17 cellular contexts compared by ENCODE assay signal in genomic region chr19:32662186-32662585, GRCh38. TPM values are rescaled to one million over a fixed set of nuclear protein-coding genes. Genes with fewer than 3 reads are reported as not detected.
DNase-seq lines count a peak whose midpoint lies in the region; ATAC-seq and TF ChIP-seq lines count a peak whose summit lies in the region.
"Had no signal": no experiment of that assay in that cellular context is flagged by ENCODE, and none has a peak within 500 bp of the region (broad histone marks: within the 10 kb centered on the region; RNA-seq: fewer than 3 reads in every experiment).

No MANE protein-coding gene starts in this region.

- H3K27ac ChIP-seq in CD4-positive, alpha-beta memory T cell (ENCODE audit: low read depth, low read length), result no peak overlapping the region
- H3K27ac ChIP-seq: cardiac muscle cell, stomach had no signal

- intact Hi-C loops in CD4-positive, alpha-beta memory T cell (cut with micrococcal nuclease), result no loop called here

- H3K36me3 Mint-ChIP-seq in CD4-positive, alpha-beta memory T cell, result peaks cover 3 to 21% of the 10 kb centered on the region in 2 donors

- TF ChIP-seq CTCF in epithelial cell of esophagus (IDR thresholded peaks at IDR 0.05; ENCODE audit: insufficient read depth, low read depth, low read length, missing control alignments), result no peak

- ATAC-seq in stimulated activated naive CD8-positive, alpha-beta T cell treated with anti-CD3 and anti-CD28 coated beads, Interleukin-15, Interleukin-2, amounts not matched to agents 100 U/mL and 50 U/mL, for 24 hours, result peak; percentile 57
- no peak for ATAC-seq in stimulated activated naive CD8-positive, alpha-beta T cell treated with anti-CD3 and anti-CD28 coated beads, Interleukin-15, amount 100 ng/mL, for 72 hours
- ATAC-seq in HG03108 (IDR thresholded peaks at IDR 0.05; ENCODE audit: unreplicated experiment) (no peak), HG02623 (IDR thresholded peaks at IDR 0.05; ENCODE audit: unreplicated experiment) (no peak)
- ATAC-seq: activated CD4-positive, CD25-positive, alpha-beta regulatory T cell treated with anti-CD3 and anti-CD28 coated beads, Interleukin-2, amount 50 U/mL, for 24 hours had no signal

- no peaks in the 10 kb centered on the region for H3K9me3 ChIP-seq in CD4-positive, alpha-beta memory T cell (ENCODE audit: control insufficient read depth in 1 of 2, low read length in 2 of 2)
- H3K9me3 ChIP-seq: stomach had no signal

- no peaks in the 10 kb centered on the region for H3K4me1 ChIP-seq in CD4-positive, alpha-beta memory T cell (ENCODE audit: insufficient read depth, low read length)

- no peaks in the 10 kb centered on the region for H3K9me3 Mint-ChIP-seq in stimulated activated naive CD8-positive, alpha-beta T cell treated with anti-CD3 and anti-CD28 coated beads, Interleukin-15, amount 100 ng/mL, for 72 hours
- H3K9me3 Mint-ChIP-seq in CD4-positive, alpha-beta memory T cell, result no peaks in the 10 kb centered on the region
- H3K9me3 Mint-ChIP-seq: H9 had no signal

- peaks cover 12% of the 10 kb centered on the region for H3K36me3 ChIP-seq in CD4-positive, alpha-beta memory T cell (ENCODE audit: insufficient read depth, low read length)
- H3K36me3 ChIP-seq: cardiac muscle cell had no signal

- no peak for DNase-seq in stimulated activated naive CD8-positive, alpha-beta T cell treated with anti-CD3 and anti-CD28 coated beads, Interleukin-15, Interleukin-2, amounts not matched to agents 100 U/mL and 50 U/mL, for 24 hours
- no peak for DNase-seq in stimulated activated naive CD8-positive, alpha-beta T cell treated with anti-CD3 and anti-CD28 coated beads, Interleukin-15, amount 100 ng/mL, for 72 hours
- DNase-seq in OCI-M1 (lab: John Stamatoyannopoulos, UW), result peak; percentile 82
- DNase-seq in epithelial cell of esophagus (ENCODE audit: low read depth), result peak; percentile 28
- DNase-seq in RPMI8226, result no peak
- DNase-seq in CD4-positive, alpha-beta memory T cell, result no peak
- DNase-seq: H9; NCI-H1436 treated with DMSO at 0.1 percent for 48 hours; NCI-H510A treated with DMSO at 0.1 percent for 48 hours; SHP77; stimulated activated CD4-positive, alpha-beta T cell treated with anti-CD3 and anti-CD28 coated beads, Interleukin-2, amount 100 ng/mL, for 48 hours; stomach had no signal

- no peak overlapping the region for H3K4me3 ChIP-seq in epithelial cell of esophagus (ENCODE audit: low read length)
- H3K4me3 ChIP-seq in CD4-positive, alpha-beta memory T cell (ENCODE audit: low read length in 2 of 2), result no peak overlapping the region
- H3K4me3 ChIP-seq: cardiac muscle cell, stomach had no signal

- no peaks in the 10 kb centered on the region for H3K27me3 Mint-ChIP-seq in stimulated activated naive CD8-positive, alpha-beta T cell treated with anti-CD3 and anti-CD28 coated beads, Interleukin-15, amount 100 ng/mL, for 72 hours
- H3K27me3 Mint-ChIP-seq in CD4-positive, alpha-beta memory T cell, result no peaks in the 10 kb centered on the region

- H3K27me3 ChIP-seq in CD4-positive, alpha-beta memory T cell (ENCODE audit: insufficient read depth, low read length), result no peaks in the 10 kb centered on the region
- H3K27me3 ChIP-seq: cardiac muscle cell, stomach had no signal

- H3K4me1 Mint-ChIP-seq in stimulated activated naive CD8-positive, alpha-beta T cell treated with anti-CD3 and anti-CD28 coated beads, Interleukin-15, amount 100 ng/mL, for 72 hours, result peaks cover 13% of the 10 kb centered on the region
- H3K4me1 Mint-ChIP-seq in CD4-positive, alpha-beta memory T cell, result peaks cover 0 to 4% (median 4%) of the 10 kb centered on the region in 4 donors
- H3K4me1 Mint-ChIP-seq: H9 had no signal

- H3K4me3 Mint-ChIP-seq in stimulated activated naive CD8-positive, alpha-beta T cell treated with anti-CD3 and anti-CD28 coated beads, Interleukin-15, amount 100 ng/mL, for 72 hours, result no peak overlapping the region
- no peak overlapping the region for H3K4me3 Mint-ChIP-seq in CD4-positive, alpha-beta memory T cell
- H3K4me3 Mint-ChIP-seq: H9 had no signal

- POLR2A ChIA-PET in CD4-positive, alpha-beta memory T cell (lab: Charles Lee; ENCODE audit: partially characterized antibody), result no interaction called here

- CTCF ChIA-PET in CD4-positive, alpha-beta memory T cell (lab: Charles Lee; ENCODE audit: partially characterized antibody), result no interaction called here

- no peak overlapping the region for H3K27ac Mint-ChIP-seq in stimulated activated naive CD8-positive, alpha-beta T cell treated with anti-CD3 and anti-CD28 coated beads, Interleukin-15, amount 100 ng/mL, for 72 hours
- H3K27ac Mint-ChIP-seq in CD4-positive, alpha-beta memory T cell, result peak overlapping the region in 2 of 7 donors; percentile 15 to 37

RNA-seq across cellular contexts. Expression of gene ANKRD27, which starts 12.8 kb away (rescaled TPM):
- total RNA-seq in CD4-positive, alpha-beta memory T cell, result 10 to 100 TPM; 49.6 to 51.2 TPM
- 10 to 100 TPM; 16.0 to 29.9 TPM for polyA plus RNA-seq in CD4-positive, alpha-beta memory T cell

RNA-seq across cellular contexts. Expression of gene RGS9BP, which starts 13.5 kb away (rescaled TPM):
- total RNA-seq in CD4-positive, alpha-beta memory T cell, result under 1 TPM; 0.52 to 0.89 TPM
- under 1 TPM; 0.08 to 0.25 TPM for polyA plus RNA-seq in CD4-positive, alpha-beta memory T cell
- polyA plus RNA-seq: cardiac muscle cell had no signal

RNA-seq across cellular contexts. Expression of gene NUDT19, which starts 29.4 kb away (rescaled TPM):
- total RNA-seq in CD4-positive, alpha-beta memory T cell, result 10 to 100 TPM; 10.5 to 10.6 TPM
- 1 to 10 TPM; 2.0 to 5.4 TPM for polyA plus RNA-seq in CD4-positive, alpha-beta memory T cell

RNA-seq across cellular contexts. Expression of gene TDRD12, which starts 57.4 kb away (rescaled TPM):
- total RNA-seq in CD4-positive, alpha-beta memory T cell, result 1 to 10 TPM in 1 of 2 experiments, under 1 TPM in 1; 0.93 to 1.9 TPM
- polyA plus RNA-seq in CD4-positive, alpha-beta memory T cell, result under 1 TPM; 0.20 to 0.37 TPM
- total RNA-seq: epithelial cell of proximal tubule had no signal

Comparison
In these comparisons a context has a peak if more than half of its experiments do, and no peak if none do; other contexts are left out.
1. DNase-seq: peak in OCI-M1 (single experiment) and epithelial cell of esophagus (single experiment); none in stimulated activated naive CD8-positive, alpha-beta T cell treated with anti-CD3 and anti-CD28 coated beads, Interleukin-15, Interleukin-2, amounts not matched to agents 100 U/mL and 50 U/mL, for 24 hours (single experiment), stimulated activated naive CD8-positive, alpha-beta T cell treated with anti-CD3 and anti-CD28 coated beads, Interleukin-15, amount 100 ng/mL, for 72 hours (0 of 2), RPMI8226 (single experiment) and CD4-positive, alpha-beta memory T cell (0 of 5).